Comparison of ENCODE assay signal across 11 cellular contexts in genomic region chr5:33890633-33891032, GRCh38. TPM values are rescaled to one million over a fixed set of nuclear protein-coding genes. Genes with fewer than 3 reads are reported as not detected.
DNase-seq lines count a peak whose midpoint lies in the region; ATAC-seq and TF ChIP-seq lines count a peak whose summit lies in the region.
"Had no signal": no experiment of that assay in that cellular context is flagged by ENCODE, and none has a peak within 500 bp of the region (broad histone marks: within the 10 kb centered on the region; RNA-seq: fewer than 3 reads in every experiment).

No MANE protein-coding gene starts in this region.

- peak overlapping the region; percentile 26 for H3K27ac ChIP-seq in mammary epithelial cell (ENCODE audit: insufficient read depth, low read depth, low read length)
- peak overlapping the region; percentile 95 for H3K27ac ChIP-seq in mesodermal cell (ENCODE audit: low read depth, low read length, severe bottlenecking)
- H3K27ac ChIP-seq in CD8-positive, alpha-beta T cell (ENCODE audit: low read depth, low read length): no peak overlapping the region
- H3K27ac ChIP-seq: tibial nerve had no signal

- DNase-seq in BJ (ENCODE audit: low read depth): no peak
- no peak for DNase-seq in HFF-Myc (ENCODE audit: extremely low read depth, low read depth)
- peak; percentile 36 for DNase-seq in mammary epithelial cell
- no peak for DNase-seq in stimulated activated CD4-positive, alpha-beta T cell treated with anti-CD3 and anti-CD28 coated beads, Interleukin-4, amount 100 ng/mL, for 1 hour
- no peak for DNase-seq in mucosa of gallbladder (ENCODE audit: low spot score)
- no peak for DNase-seq in CD8-positive, alpha-beta T cell
- DNase-seq: activated gamma-delta T cell treated with Interleukin-2 at 50 U/mL for 16 hours, mucosa of descending colon had no signal

- peak overlapping the region; percentile 26 for H3K9ac ChIP-seq in mammary epithelial cell (ENCODE audit: insufficient read depth, low read length)

- H3K4me3 Mint-ChIP-seq in CD8-positive, alpha-beta T cell: no peak overlapping the region

- dilution Hi-C loops in mammary epithelial cell (cut with HindIII; ENCODE audit: low sequenced_read_pairs): no loop called here

- peak overlapping the region; percentile 84 for H2AFZ ChIP-seq in mammary epithelial cell (ENCODE audit: low read depth, low read length)

- POLR2A ChIA-PET in BJ (lab: Charles Lee): no interaction called here
- POLR2A ChIA-PET in CD8-positive, alpha-beta T cell (lab: Charles Lee): no interaction called here

- H3K4me1 ChIP-seq in mammary epithelial cell (ENCODE audit: insufficient read depth, low read length) (peaks cover 7% of the 10 kb centered on the region), mesodermal cell (ENCODE audit: control insufficient read depth, insufficient read depth, low read length, poor library complexity, severe bottlenecking) (peaks cover 30% of the 10 kb centered on the region)
- peaks cover 3% of the 10 kb centered on the region for H3K4me1 ChIP-seq in CD8-positive, alpha-beta T cell (ENCODE audit: insufficient read depth, low read length)

- H3K4me2 ChIP-seq in mammary epithelial cell (ENCODE audit: insufficient read depth, low read depth, low read length): peak overlapping the region; percentile 67

- CTCF ChIA-PET in BJ (lab: Yijun Ruan, JAX): interaction anchor here (1.2 to 2.1 kb wide), 3 partner anchors 30 to 79 kb away, joined by 3 to 7 read pairs (median 3); no protein-coding TSS in a partner anchor
- CTCF ChIA-PET in mammary epithelial cell (lab: Charles Lee; ENCODE audit: low non-redundant PET): no interaction called here
- CTCF ChIA-PET in CD8-positive, alpha-beta T cell (lab: Charles Lee): no interaction called here

- H4K20me1 ChIP-seq in mammary epithelial cell (ENCODE audit: insufficient read depth, low read length): no peaks in the 10 kb centered on the region

- intact Hi-C loops in mammary epithelial cell (cut with micrococcal nuclease): loop anchor here (5.0 kb wide), 1 partner anchor 48 kb away; no protein-coding TSS in a partner anchor
- intact Hi-C loops in CD8-positive, alpha-beta T cell (cut with DNase I, micrococcal nuclease): no loop called here

- H3K36me3 Mint-ChIP-seq in CD8-positive, alpha-beta T cell: no peaks in the 10 kb centered on the region

- no peaks in the 10 kb centered on the region for H3K9me3 Mint-ChIP-seq in CD8-positive, alpha-beta T cell

- H3K4me3 ChIP-seq in BJ (ENCODE audit: low read depth, low read length): peak overlapping the region; percentile 62
- peak overlapping the region; percentile 74 for H3K4me3 ChIP-seq in HFF-Myc (replicated peaks; ENCODE audit: low read depth, low read length)
- peak overlapping the region in 2 of 3 experiments; percentile 15 to 58 for H3K4me3 ChIP-seq in mammary epithelial cell (replicated peaks in 1 of 3; ENCODE audit: insufficient read depth in 1 of 3, low read depth in 2 of 3, low read length in 3 of 3)
- peak overlapping the region; percentile 64 for H3K4me3 ChIP-seq in mesodermal cell (ENCODE audit: extremely low read depth, insufficient read depth, low read length, poor library complexity, severe bottlenecking)
- no peak overlapping the region for H3K4me3 ChIP-seq in CD8-positive, alpha-beta T cell (ENCODE audit: low read depth, low read length)
- H3K4me3 ChIP-seq: mucosa of descending colon had no signal

- in situ Hi-C loops in mammary epithelial cell (cut with MboI; ENCODE audit: low sequenced_read_pairs in 2 of 2): no loop called here

- TF ChIP-seq CTCF in BJ (IDR thresholded peaks at IDR 0.05; ENCODE audit: insufficient read depth, low read depth, low read length) (peak; percentile 52), HFF-Myc (IDR thresholded peaks at IDR 0.05; ENCODE audit: low read depth, low read length, missing control alignments) (no peak), mammary epithelial cell (conservative IDR thresholded peaks at IDR 0.05 in 1 of 2, IDR thresholded peaks at IDR 0.05 in 1 of 2; ENCODE audit: extremely low read depth in 1 of 2, insufficient read depth in 1 of 2, low read depth in 1 of 2, low read length in 2 of 2) (peak; percentile 4 to 20)
- no peak for TF ChIP-seq CTCF in CD8-positive, alpha-beta T cell (IDR thresholded peaks at IDR 0.05)

- H3K9me3 ChIP-seq in mammary epithelial cell (replicated peaks; ENCODE audit: insufficient read depth, low read length) (no peaks in the 10 kb centered on the region), mesodermal cell (ENCODE audit: control insufficient read depth, low read length) (no peaks in the 10 kb centered on the region)
- H3K9me3 ChIP-seq in CD8-positive, alpha-beta T cell (ENCODE audit: low read length): no peaks in the 10 kb centered on the region
- H3K9me3 ChIP-seq: mucosa of descending colon, tibial nerve had no signal

- peaks cover 9% of the 10 kb centered on the region for H3K4me1 Mint-ChIP-seq in CD8-positive, alpha-beta T cell (ENCODE audit: low read depth)

- peaks cover 32% of the 10 kb centered on the region for H3K79me2 ChIP-seq in mammary epithelial cell (ENCODE audit: insufficient read depth, low read length)

- 82% methylated on average over 7 of the region's 7 CpGs for WGBS in mammary epithelial cell (ENCODE audit: low coverage, missing lambda C conversion rate)
- 60 to 72% methylated on average over 6 of the region's 7 CpGs for WGBS in mesodermal cell (ENCODE audit: insufficient coverage in 2 of 2), 2 experiments

- no TSS peak for BruUV-seq in mammary epithelial cell (replicated peaks; lab: Mats Ljungman, UMichigan)

- peaks cover 50% of the 10 kb centered on the region for H3K27me3 Mint-ChIP-seq in CD8-positive, alpha-beta T cell (ENCODE audit: low read depth)

- ATAC-seq in HG03139 (IDR thresholded peaks at IDR 0.05; ENCODE audit: unreplicated experiment): no peak
- no peak for ATAC-seq in CD8-positive, alpha-beta T cell
- ATAC-seq: mucosa of descending colon had no signal

- H3K36me3 ChIP-seq in BJ (ENCODE audit: control insufficient read depth, insufficient read depth, low read length): no peaks in the 10 kb centered on the region
- H3K36me3 ChIP-seq in mammary epithelial cell (ENCODE audit: insufficient read depth, low read length): no peaks in the 10 kb centered on the region
- peaks cover 12% of the 10 kb centered on the region for H3K36me3 ChIP-seq in mesodermal cell (ENCODE audit: control insufficient read depth, insufficient read depth, low read length)
- no peaks in the 10 kb centered on the region for H3K36me3 ChIP-seq in CD8-positive, alpha-beta T cell (ENCODE audit: insufficient read depth, low read length)
- H3K36me3 ChIP-seq: tibial nerve had no signal

- H3K27ac Mint-ChIP-seq in CD8-positive, alpha-beta T cell: no peak overlapping the region

- H3K27me3 ChIP-seq in BJ (ENCODE audit: control insufficient read depth, insufficient read depth, low read length) (no peaks in the 10 kb centered on the region), mammary epithelial cell (ENCODE audit: insufficient read depth, low read length) (no peaks in the 10 kb centered on the region)
- H3K27me3 ChIP-seq in CD8-positive, alpha-beta T cell (ENCODE audit: insufficient read depth, low read length): peaks cover 4% of the 10 kb centered on the region
- H3K27me3 ChIP-seq: tibial nerve had no signal

RNA-seq across cellular contexts. Expression of gene ADAMTS12, which starts 1.2 kb away (rescaled TPM):
- polyA plus RNA-seq in BJ (2011; rRNA removed) (25.6 and 30.1 TPM in 2 replicates), mammary epithelial cell (7.9 TPM)
- 40.0 and 58.8 TPM in 2 replicates for polyA minus RNA-seq in BJ (2011; rRNA and poly(A)+ RNA removed)
- total RNA-seq in mammary epithelial cell (10 to 100 TPM in 1 of 2 donors, 1 to 10 TPM in 1; 3.7 to 17.8 TPM), mucosa of gallbladder (2.2 TPM)
- 21.0 TPM for polyA minus RNA-seq in mammary epithelial cell
- polyA plus RNA-seq in mesodermal cell (2013, experiment 1 of 2): 33.8 TPM
- 38.3 TPM for polyA plus RNA-seq in mesodermal cell (2013, experiment 2 of 2)
- total RNA-seq in CD8-positive, alpha-beta T cell: not detected

RNA-seq across cellular contexts. Expression of gene RXFP3, which starts 45.6 kb away (rescaled TPM):
- polyA plus RNA-seq in BJ (2011; rRNA removed): not detected in 2 replicates
- not detected in 2 replicates for polyA minus RNA-seq in BJ (2011; rRNA and poly(A)+ RNA removed)
- total RNA-seq in mammary epithelial cell: not detected
- not detected for polyA plus RNA-seq in mammary epithelial cell
- not detected for polyA minus RNA-seq in mammary epithelial cell
- polyA plus RNA-seq in mesodermal cell (2013, experiment 1 of 2): not detected
- polyA plus RNA-seq in mesodermal cell (2013, experiment 2 of 2): not detected
- total RNA-seq in mucosa of gallbladder: not detected
- total RNA-seq in CD8-positive, alpha-beta T cell: not detected
- total RNA-seq: mucosa of descending colon, tibial nerve had no signal

Comparison
In these comparisons a context has a peak if more than half of its experiments do, and no peak if none do; other contexts are left out.
1. CTCF ChIP-seq: peak in BJ (single experiment) and mammary epithelial cell (2 of 2); none in HFF-Myc (single experiment) and CD8-positive, alpha-beta T cell (single experiment).